In the genomic region with DNA sequence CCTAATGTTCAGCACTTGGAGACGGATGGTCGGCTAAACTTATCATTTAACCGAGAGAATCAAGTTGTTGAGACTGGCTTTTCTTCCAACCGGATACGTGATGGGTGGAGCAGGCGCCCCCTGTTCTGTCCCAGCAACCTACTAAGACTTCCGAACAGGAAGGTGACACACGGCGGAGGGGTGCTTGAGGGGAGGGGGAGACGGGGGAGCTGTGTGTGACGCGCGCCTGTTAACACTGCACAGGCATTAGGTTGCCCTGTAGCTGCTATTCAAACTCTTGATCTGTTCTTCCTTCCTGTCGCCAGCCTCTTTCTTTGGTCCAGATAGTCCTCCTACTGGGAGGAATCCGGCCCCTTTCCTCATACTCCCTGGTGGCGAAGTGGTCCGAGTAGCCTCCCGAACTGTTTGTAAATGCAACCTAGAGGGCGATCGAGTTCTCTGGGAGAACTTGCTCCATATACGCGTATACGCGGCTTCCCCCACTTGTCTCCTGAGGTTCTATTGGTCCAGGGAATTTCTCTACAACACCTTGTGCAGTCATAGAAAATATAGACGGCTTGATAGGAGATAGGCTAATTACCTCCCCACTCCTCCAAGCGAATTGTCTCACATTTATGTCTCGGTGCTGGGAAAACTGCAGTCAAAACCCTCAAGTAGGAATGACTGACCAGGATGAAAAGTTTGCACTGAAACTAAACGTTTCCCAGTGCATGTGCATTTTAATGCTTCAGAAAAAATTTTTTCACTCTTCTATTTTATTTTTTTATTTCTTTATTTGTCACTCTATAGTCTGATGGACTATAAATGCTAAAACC, we compare ENCODE assay signal across 8 cellular contexts.
DNase-seq lines count a peak whose midpoint lies in the region; ATAC-seq and TF ChIP-seq lines count a peak whose summit lies in the region.

No MANE protein-coding gene starts in this region.

- H3K9me3 Mint-ChIP-seq in activated CD4-positive, alpha-beta memory T cell treated with anti-CD3 and anti-CD28 coated beads, Interleukin-2, amount 10 ng/mL, durations not matched to agents 7 days and 5 days = no peaks in the 10 kb centered on the region

- peak; percentile 26 for ATAC-seq in GM21717 (IDR thresholded peaks at IDR 0.05; ENCODE audit: unreplicated experiment)
- ATAC-seq in left lung = peak; percentile 35
- no peak for ATAC-seq in GM18498 (IDR thresholded peaks at IDR 0.05; ENCODE audit: unreplicated experiment)

- peaks cover 14% of the 10 kb centered on the region for H3K36me3 Mint-ChIP-seq in activated CD4-positive, alpha-beta memory T cell treated with anti-CD3 and anti-CD28 coated beads, Interleukin-2, amount 10 ng/mL, durations not matched to agents 7 days and 5 days (ENCODE audit: low read depth)

- H3K27ac Mint-ChIP-seq in activated CD4-positive, alpha-beta memory T cell treated with anti-CD3 and anti-CD28 coated beads, Interleukin-2, amount 10 ng/mL, durations not matched to agents 7 days and 5 days = peak overlapping the region; percentile 79

- TF ChIP-seq CTCF in dorsolateral prefrontal cortex (IDR thresholded peaks at IDR 0.05 in 54 of 56, conservative IDR thresholded peaks at IDR 0.05 in 2 of 56; ENCODE audit: low read depth in 1 of 56, partially characterized antibody in 56 of 56) (peak; percentile 63 to 91 (median 82)), left lung (IDR thresholded peaks at IDR 0.05) (peak; percentile 68 to 73)

- intact Hi-C loops in dorsolateral prefrontal cortex (cut with DNase I) = loop anchor here (5.0 to 10.0 kb wide), 3 partner anchors 356 to 509 kb away; no protein-coding TSS in a partner anchor
- intact Hi-C loops in left lung (cut with DNase I) = loop anchor here in 1 of 2 donors (5.0 to 10.0 kb wide), 3 partner anchors 336 to 549 kb away; no protein-coding TSS in a partner anchor

- CTCF ChIA-PET in activated CD4-positive, alpha-beta memory T cell treated with anti-CD3 and anti-CD28 coated beads, Interleukin-2, amount 10 ng/mL, durations not matched to agents 7 days and 5 days (lab: Charles Lee) = interaction anchor here (0.6 to 3.6 kb wide), 28 partner anchors 10 to 762 kb away, joined by 3 to 37 read pairs (median 4); no protein-coding TSS in a partner anchor

- no peaks in the 10 kb centered on the region for H3K9me3 ChIP-seq in left lung

- no peaks in the 10 kb centered on the region for H3K27me3 ChIP-seq in dorsolateral prefrontal cortex
- H3K27me3 ChIP-seq in left lung = no peaks in the 10 kb centered on the region

- DNase-seq in A172 (ENCODE audit: low spot score) (peak; percentile 87), NCI-H526 (lab: John Stamatoyannopoulos, UW) (peak; percentile 89 to 94), dorsolateral prefrontal cortex (peak; percentile 41 to 90 (median 80)), left lung (peak; percentile 83 to 87)
- peak; percentile 82 for DNase-seq in activated CD4-positive, alpha-beta memory T cell treated with anti-CD3 and anti-CD28 coated beads, Interleukin-2, amount 10 ng/mL, durations not matched to agents 7 days and 5 days
- peak; percentile 75 to 80 for DNase-seq in stimulated activated CD4-positive, alpha-beta T cell treated with anti-CD3 and anti-CD28 coated beads, Interleukin-2, amount 100 ng/mL, for 24 hours

- peak overlapping the region; percentile 39 to 98 (median 62) for H3K4me3 ChIP-seq in dorsolateral prefrontal cortex
- H3K4me3 ChIP-seq in left lung = peak overlapping the region; percentile 17 to 76

- no peaks in the 10 kb centered on the region for H3K27me3 Mint-ChIP-seq in activated CD4-positive, alpha-beta memory T cell treated with anti-CD3 and anti-CD28 coated beads, Interleukin-2, amount 10 ng/mL, durations not matched to agents 7 days and 5 days

- peaks cover 0 to 5% of the 10 kb centered on the region in 2 donors for H3K36me3 ChIP-seq in left lung

- POLR2A ChIA-PET in activated CD4-positive, alpha-beta memory T cell treated with anti-CD3 and anti-CD28 coated beads, Interleukin-2, amount 10 ng/mL, durations not matched to agents 7 days and 5 days (lab: Charles Lee) = interaction anchor here (0.9 to 3.1 kb wide), 9 partner anchors 63 to 462 kb away, joined by 3 to 20 read pairs (median 5); partner anchors contain the start of gene SGK1

- H3K4me1 Mint-ChIP-seq in activated CD4-positive, alpha-beta memory T cell treated with anti-CD3 and anti-CD28 coated beads, Interleukin-2, amount 10 ng/mL, durations not matched to agents 7 days and 5 days = peaks cover 37% of the 10 kb centered on the region

- peak overlapping the region; percentile 85 for H3K4me3 Mint-ChIP-seq in activated CD4-positive, alpha-beta memory T cell treated with anti-CD3 and anti-CD28 coated beads, Interleukin-2, amount 10 ng/mL, durations not matched to agents 7 days and 5 days

- H3K4me1 ChIP-seq in left lung = peaks cover 0 to 39% of the 10 kb centered on the region in 2 donors

- peak overlapping the region; percentile 83 to 100 (median 99) for H3K27ac ChIP-seq in dorsolateral prefrontal cortex
- peak overlapping the region; percentile 99 to 100 for H3K27ac ChIP-seq in left lung
